In the genomic region with DNA sequence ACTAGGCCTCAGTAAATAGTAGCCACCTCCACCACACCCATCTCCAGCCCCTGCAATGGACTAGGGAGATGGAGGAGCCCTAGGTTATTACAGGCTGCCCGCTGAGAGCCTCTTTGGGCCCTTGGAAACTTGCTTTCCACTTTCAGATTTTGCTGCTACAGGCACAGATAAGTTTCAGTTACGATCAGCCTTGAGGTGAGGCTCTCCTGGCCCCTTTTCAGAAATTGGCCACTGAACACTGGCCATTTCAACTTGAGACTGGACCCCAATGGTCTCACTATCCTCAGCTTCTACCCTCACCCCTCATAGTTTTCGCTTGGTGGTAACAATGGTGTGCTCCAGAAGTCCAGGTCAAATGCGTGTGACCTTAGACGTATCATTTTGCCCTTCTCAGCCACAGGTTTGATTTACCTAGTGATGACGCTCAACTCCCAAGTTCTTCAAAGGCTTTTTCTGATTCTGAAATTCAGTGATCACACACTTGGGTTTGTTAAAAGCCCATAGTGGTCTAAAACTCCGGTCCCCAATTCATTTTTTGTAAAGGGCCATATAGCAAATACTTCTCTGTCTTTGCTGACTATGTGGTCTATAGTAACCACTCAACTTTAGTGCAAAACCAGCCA, we compare ENCODE assay signal across 8 cellular contexts. TPM values are rescaled to one million over a fixed set of nuclear protein-coding genes. Genes with fewer than 3 reads are reported as not detected.
DNase-seq lines count a peak whose midpoint lies in the region; ATAC-seq and TF ChIP-seq lines count a peak whose summit lies in the region.

No MANE protein-coding gene starts in this region.

- 0 out of 3 replicates have a peak, but pooled peaks have one; percentile 3 for ATAC-seq in SK-N-SH treated with all-trans-retinoic acid at 6 μM for 48 hours
- ATAC-seq in HG03135 (IDR thresholded peaks at IDR 0.05; ENCODE audit: unreplicated experiment) = no peak
- no peak for ATAC-seq in HG02798 (IDR thresholded peaks at IDR 0.05; ENCODE audit: poor library complexity, unreplicated experiment)

- no peak for TF ChIP-seq POLR2A in prostate gland (IDR thresholded peaks at IDR 0.05)

- H3K4me1 ChIP-seq in ES-I3 (ENCODE audit: insufficient read depth, low read length) = peaks cover 16% of the 10 kb centered on the region
- H3K4me1 ChIP-seq in fibroblast of lung (ENCODE audit: control insufficient read depth, extremely low read depth, insufficient read depth, low read length) = peaks cover 4% of the 10 kb centered on the region
- H3K4me1 ChIP-seq in prostate gland (replicated peaks) = peaks cover 10% of the 10 kb centered on the region

- POLR2A ChIA-PET in HEK293T (lab: Yijun Ruan, JAX) = no interaction called here

- DNase-seq in fibroblast of lung (ENCODE audit: low read depth in 2 of 2) = peak in 1 of 2 donors; percentile 3
- no peak for DNase-seq in prostate gland (ENCODE audit: low spot score)
- no peak for DNase-seq in HEK293T (ENCODE audit: extremely low spot score)
- no peak for DNase-seq in middle frontal gyrus (ENCODE audit: extremely low spot score, low spot score)

- CTCF ChIA-PET in HEK293T (lab: Yijun Ruan, JAX) = no interaction called here

- H3K4me2 ChIP-seq in fibroblast of lung (ENCODE audit: extremely low read depth, insufficient read depth, low read length) = peak overlapping the region; percentile 93

- H4K20me1 ChIP-seq in fibroblast of lung (ENCODE audit: control insufficient read depth, extremely low read depth, insufficient read depth, low read length) = no peaks in the 10 kb centered on the region

- H3K27ac ChIP-seq in fibroblast of lung (ENCODE audit: insufficient read depth, low read length) (peak overlapping the region; percentile 99), prostate gland (peak overlapping the region in 1 of 2 donors; percentile 66)

- WGBS in prostate gland = 53% methylated on average over 7 of the region's 7 CpGs

- H3K27me3 ChIP-seq in fibroblast of lung (ENCODE audit: control insufficient read depth, insufficient read depth, low read length) (no peaks in the 10 kb centered on the region), prostate gland (replicated peaks; ENCODE audit: insufficient read depth) (no peaks in the 10 kb centered on the region)

- peaks cover 68% of the 10 kb centered on the region for H3K79me2 ChIP-seq in fibroblast of lung (ENCODE audit: control insufficient read depth, insufficient read depth, low read length)

- no peaks in the 10 kb centered on the region for H3K9me3 ChIP-seq in ES-I3 (ENCODE audit: control insufficient read depth, insufficient read depth, low read length)
- no peaks in the 10 kb centered on the region for H3K9me3 ChIP-seq in fibroblast of lung (ENCODE audit: control insufficient read depth, insufficient read depth, low read depth, low read length)
- no peaks in the 10 kb centered on the region for H3K9me3 ChIP-seq in prostate gland

- no peak for TF ChIP-seq CTCF in fibroblast of lung (conservative IDR thresholded peaks at IDR 0.05 in 1 of 2, IDR thresholded peaks at IDR 0.05 in 1 of 2; ENCODE audit: low read depth in 1 of 2, low read length in 2 of 2)
- TF ChIP-seq CTCF in prostate gland (IDR thresholded peaks at IDR 0.05) = no peak

- peak overlapping the region; percentile 91 for H3K9ac ChIP-seq in ES-I3 (ENCODE audit: low read depth, low read length)
- H3K9ac ChIP-seq in fibroblast of lung (ENCODE audit: insufficient read depth, low read length) = peak overlapping the region; percentile 99

- H2AFZ ChIP-seq in fibroblast of lung (ENCODE audit: low read length) = no peak overlapping the region

- intact Hi-C loops in prostate gland (cut with DNase I) = loop anchor here (5.0 to 10.0 kb wide), 2 partner anchors 69 to 156 kb away; a partner anchor contains a TSS

- H3K36me3 ChIP-seq in ES-I3 (ENCODE audit: insufficient read depth, low read length) (peaks cover 3% of the 10 kb centered on the region; the same call in 1 of the 2 replicates), fibroblast of lung (ENCODE audit: control insufficient read depth, insufficient read depth, low read length) (peaks cover 14% of the 10 kb centered on the region), prostate gland (peaks cover 0 to 7% of the 10 kb centered on the region in 2 donors)

- H3K4me3 ChIP-seq in fibroblast of lung (replicated peaks in 1 of 4; ENCODE audit: control extremely low read depth in 1 of 4, insufficient read depth in 1 of 4, low read depth in 3 of 4, low read length in 4 of 4) (peak overlapping the region; percentile 93 to 100 (median 98)), prostate gland (peak overlapping the region; percentile 80 to 86)

TF ChIP-seq in SK-N-SH treated with all-trans-retinoic acid at 6 μM for 48 hours, 23 proteins besides CTCF, POLR2A, EP300 and RAD21:
- TF ChIP-seq OSR1 (CRISPR knock-in tag; IDR thresholded peaks at IDR 0.05) = no peak
- no peak for TF ChIP-seq ZFP3 (CRISPR knock-in tag; IDR thresholded peaks at IDR 0.05)
- no peak for TF ChIP-seq SNAI2 (CRISPR knock-in tag; IDR thresholded peaks at IDR 0.05)

TF ChIP-seq in HEK293T, 16 proteins besides CTCF, POLR2A, EP300 and RAD21:
- TF ChIP-seq SP1 (IDR thresholded peaks at IDR 0.05) (no peak), LEF1 (IDR thresholded peaks at IDR 0.05; ENCODE audit: borderline replicate concordance) (no peak), ELF4 (IDR thresholded peaks at IDR 0.05) (no peak), ZNF384 (IDR thresholded peaks at IDR 0.05) (no peak), NFRKB (IDR thresholded peaks at IDR 0.05) (no peak), ARNT (IDR thresholded peaks at IDR 0.05) (no peak), BHLHE40 (IDR thresholded peaks at IDR 0.05; ENCODE audit: borderline replicate concordance) (no peak)

RNA-seq across cellular contexts. Expression of a gene that starts 1.0 kb away (rescaled TPM):
- 17.2 and 19.5 TPM in 2 replicates for total RNA-seq in fibroblast of lung
- 42.1 and 49.3 TPM in 2 replicates for polyA plus RNA-seq in fibroblast of lung
- 38.7 and 55.7 TPM in 2 replicates for polyA plus RNA-seq in fibroblast of lung (2012)
- polyA minus RNA-seq in fibroblast of lung (ENCODE audit: low replicate concordance) = 6.4 and 18.8 TPM in 2 replicates
- total RNA-seq in prostate gland = 10 to 100 TPM; 30.6 to 39.2 TPM

RNA-seq across cellular contexts. Expression of a gene that starts 1.2 kb away (rescaled TPM):
- total RNA-seq in fibroblast of lung (5.6 and 6.8 TPM in 2 replicates), prostate gland (10 to 100 TPM in 1 of 2 donors, 1 to 10 TPM in 1; 7.2 to 10.1 TPM)
- polyA plus RNA-seq in fibroblast of lung = 6.6 and 8.6 TPM in 2 replicates
- polyA plus RNA-seq in fibroblast of lung (2012) = 7.3 and 9.0 TPM in 2 replicates
- polyA minus RNA-seq in fibroblast of lung (ENCODE audit: low replicate concordance) = 2.4 and 9.2 TPM in 2 replicates
